In genomic region chr3:128726691-128727031, GRCh38 we compare ENCODE assay signal across 8 cellular contexts. TPM values are rescaled to one million over a fixed set of nuclear protein-coding genes. Genes with fewer than 3 reads are reported as not detected.
A peak's percentile ranks its signal among the peaks of the same experiment; 100 is the strongest.
DNase-seq lines count a peak whose midpoint lies in the region; ATAC-seq and TF ChIP-seq lines count a peak whose summit lies in the region.

No MANE protein-coding gene starts in this region.

- peaks cover 35% of the 10 kb centered on the region for H3K4me1 ChIP-seq in GM23248 (ENCODE audit: insufficient read depth)
- H3K4me1 ChIP-seq in esophagus squamous epithelium: peaks cover 15 to 59% (median 28%) of the 10 kb centered on the region in 3 donors
- peaks cover 24 to 45% of the 10 kb centered on the region in 2 donors for H3K4me1 ChIP-seq in muscle layer of duodenum (ENCODE audit: control insufficient read depth in 1 of 2, insufficient read depth in 2 of 2, low read length in 2 of 2)

- CTCF ChIA-PET in BJ (lab: Yijun Ruan, JAX): interaction anchor here (1.1 to 1.9 kb wide), 5 partner anchors 11 to 73 kb away, joined by 3 to 5 read pairs (median 4); no protein-coding TSS in a partner anchor

- H3K79me2 ChIP-seq in GM23248 (ENCODE audit: insufficient read depth): peaks cover 63% of the 10 kb centered on the region

- POLR2A ChIA-PET in BJ (lab: Charles Lee): no interaction called here

- DNase-seq in BJ (ENCODE audit: low read depth): no peak
- peak; percentile 95 for DNase-seq in GM23248
- DNase-seq in NCI-H226: peak; percentile 44
- DNase-seq in activated T-cell treated with anti-CD3 and anti-CD28 coated beads, Interleukin-2, amount 50 U/mL, for 72 hours: peak; percentile 62 to 72
- peak; percentile 21 for DNase-seq in esophagus squamous epithelium (lab: John Stamatoyannopoulos, UW)
- peak; percentile 11 to 57 for DNase-seq in stimulated activated CD8-positive, alpha-beta memory T cell treated with anti-CD3 and anti-CD28 coated beads, Interleukin-7, amount 100 ng/mL, for 48 hours (ENCODE audit: extremely low read depth in 1 of 2, low read depth in 1 of 2)
- DNase-seq in NCI-H2227 (lab: John Stamatoyannopoulos, UW; ENCODE audit: unreplicated experiment): no peak

- H3K27ac Mint-ChIP-seq in activated T-cell treated with anti-CD3 and anti-CD28 coated beads, Interleukin-2, amount 50 U/mL, for 72 hours: peak overlapping the region; percentile 94

- H3F3A ChIP-seq in GM23248 (ENCODE audit: insufficient read depth): peaks cover 29% of the 10 kb centered on the region

- H3K9me3 ChIP-seq in GM23248 (ENCODE audit: low read depth) (no peaks in the 10 kb centered on the region), esophagus squamous epithelium (no peaks in the 10 kb centered on the region), muscle layer of duodenum (ENCODE audit: control insufficient read depth in 1 of 2, low read length in 2 of 2) (no peaks in the 10 kb centered on the region)

- no peaks in the 10 kb centered on the region for H3K9me2 ChIP-seq in GM23248 (ENCODE audit: insufficient read depth)

- no peaks in the 10 kb centered on the region for H3K27me3 Mint-ChIP-seq in activated T-cell treated with anti-CD3 and anti-CD28 coated beads, Interleukin-2, amount 50 U/mL, for 72 hours (ENCODE audit: low read depth)

- H3K9me3 Mint-ChIP-seq in activated T-cell treated with anti-CD3 and anti-CD28 coated beads, Interleukin-2, amount 50 U/mL, for 72 hours: peaks cover 0 to 2% of the 10 kb centered on the region in 2 donors

- peaks cover 72% of the 10 kb centered on the region for H3K4me1 Mint-ChIP-seq in activated T-cell treated with anti-CD3 and anti-CD28 coated beads, Interleukin-2, amount 50 U/mL, for 72 hours (ENCODE audit: low read depth)

- peak overlapping the region; percentile 90 to 96 for H3K4me3 Mint-ChIP-seq in activated T-cell treated with anti-CD3 and anti-CD28 coated beads, Interleukin-2, amount 50 U/mL, for 72 hours

- H3K9ac ChIP-seq in GM23248: peak overlapping the region; percentile 97

- peak; percentile 62 to 64 for ATAC-seq in activated T-cell treated with anti-CD3 and anti-CD28 coated beads, Interleukin-2, amount 50 U/mL, for 72 hours (replicated peaks in 1 of 2)

- WGBS in GM23248 (ENCODE audit: low coverage in 1 of 2, low lambda C conversion rate in 2 of 2, missing lambda C conversion rate in 2 of 2), 2 experiments: 1 to 2% methylated on average over 24 of the region's 24 CpGs
- 0 to 1% methylated on average over 6 to 13 of the region's 24 CpGs for WGBS in esophagus squamous epithelium, 2 donors

- H3K27me3 ChIP-seq in BJ (ENCODE audit: control insufficient read depth, insufficient read depth, low read length): no peaks in the 10 kb centered on the region
- no peaks in the 10 kb centered on the region for H3K27me3 ChIP-seq in GM23248 (replicated peaks; ENCODE audit: insufficient read depth)
- H3K27me3 ChIP-seq in esophagus squamous epithelium: no peaks in the 10 kb centered on the region
- H3K27me3 ChIP-seq in muscle layer of duodenum (ENCODE audit: low read depth, low read length): no peaks in the 10 kb centered on the region

- peak overlapping the region; percentile 100 for H3K4me3 ChIP-seq in BJ (ENCODE audit: low read depth, low read length)
- peak overlapping the region; percentile 90 for H3K4me3 ChIP-seq in GM23248
- peak overlapping the region; percentile 82 to 100 (median 90) for H3K4me3 ChIP-seq in esophagus squamous epithelium
- H3K4me3 ChIP-seq in muscle layer of duodenum (ENCODE audit: low read depth in 1 of 2, low read length in 2 of 2): peak overlapping the region; percentile 90 to 96

- H2AFZ ChIP-seq in GM23248: no peak overlapping the region

- TF ChIP-seq CTCF in BJ (IDR thresholded peaks at IDR 0.05; ENCODE audit: insufficient read depth, low read depth, low read length) (no peak), esophagus squamous epithelium (IDR thresholded peaks at IDR 0.05) (no peak)

- intact Hi-C loops in esophagus squamous epithelium (cut with DNase I): no loop called here

- peak in 1 of 4 donors; percentile 24 for TF ChIP-seq POLR2A in esophagus squamous epithelium (IDR thresholded peaks at IDR 0.05)

- H3K4me2 ChIP-seq in GM23248 (ENCODE audit: unreplicated experiment): peak overlapping the region; percentile 99

- H4K20me1 ChIP-seq in GM23248 (ENCODE audit: insufficient read depth): peaks cover 41% of the 10 kb centered on the region

- H3K27ac ChIP-seq in GM23248: peak overlapping the region; percentile 95
- H3K27ac ChIP-seq in esophagus squamous epithelium: peak overlapping the region; percentile 97 to 100 (median 98)
- peak overlapping the region; percentile 78 for H3K27ac ChIP-seq in muscle layer of duodenum (ENCODE audit: low read length)

- in situ Hi-C loops in GM23248 (cut with MboI): no loop called here

- H3K36me3 ChIP-seq in BJ (ENCODE audit: control insufficient read depth, insufficient read depth, low read length) (no peaks in the 10 kb centered on the region), GM23248 (ENCODE audit: low read depth) (no peaks in the 10 kb centered on the region), esophagus squamous epithelium (no peaks in the 10 kb centered on the region), muscle layer of duodenum (ENCODE audit: control insufficient read depth in 1 of 2, insufficient read depth in 2 of 2, low read length in 2 of 2) (peaks cover 0 to 16% of the 10 kb centered on the region in 2 donors)

- peaks cover 0 to 8% of the 10 kb centered on the region in 2 donors for H3K36me3 Mint-ChIP-seq in activated T-cell treated with anti-CD3 and anti-CD28 coated beads, Interleukin-2, amount 50 U/mL, for 72 hours (ENCODE audit: insufficient read depth in 2 of 2)

RNA-seq across cellular contexts. Expression of gene RAB7A, which starts 0.7 kb away (rescaled TPM):
- polyA plus RNA-seq in BJ (2011; rRNA removed) (202 and 228 TPM in 2 replicates), GM23248 (2016; fragmentation: Nextera tagmentation; extraction: Ambion mirVana) (255 TPM in 2 replicates)
- polyA minus RNA-seq in BJ (2011; rRNA and poly(A)+ RNA removed): 83.4 and 116 TPM in 2 replicates
- 55.1 and 71.3 TPM in 2 replicates for total RNA-seq in GM23248 (2014; rRNA removed; shearing (Covaris generic))
- 100 to 1,000 TPM; 204 to 206 TPM for total RNA-seq in activated T-cell treated with anti-CD3 and anti-CD28 coated beads, Interleukin-2, amount 50 U/mL, for 72 hours
- 100 to 1,000 TPM in 1 of 4 donors, 10 to 100 TPM in 3; 70.7 to 109 (median 92.3) TPM for total RNA-seq in esophagus squamous epithelium

Comparison
In these comparisons a context has a peak if more than half of its experiments do, and no peak if none do; other contexts are left out.
1. DNase-seq: peak in GM23248 (single experiment), NCI-H226 (single experiment), activated T-cell treated with anti-CD3 and anti-CD28 coated beads, Interleukin-2, amount 50 U/mL, for 72 hours (2 of 2), esophagus squamous epithelium (single experiment) and stimulated activated CD8-positive, alpha-beta memory T cell treated with anti-CD3 and anti-CD28 coated beads, Interleukin-7, amount 100 ng/mL, for 48 hours (2 of 2); none in BJ (single experiment) and NCI-H2227 (single experiment).
2. Peak in every context shown above with its lines, with median percentiles within 50 percentile points of each other: H3K4me3 ChIP-seq and H3K27ac ChIP-seq.